In genomic region chr11:61141601-61142028, GRCh38 we compare ENCODE assay signal across 13 cellular contexts. TPM values are rescaled to one million over a fixed set of nuclear protein-coding genes. Genes with fewer than 3 reads are reported as not detected.
DNase-seq lines count a peak whose midpoint lies in the region; ATAC-seq and TF ChIP-seq lines count a peak whose summit lies in the region.
"Had no signal": no experiment of that assay in that cellular context is flagged by ENCODE, and none has a peak within 500 bp of the region (broad histone marks: within the 10 kb centered on the region; RNA-seq: fewer than 3 reads in every experiment).

No MANE protein-coding gene starts in this region.

- H3K9me3 ChIP-seq in thyroid gland = no peaks in the 10 kb centered on the region
- H3K9me3 ChIP-seq in WERI-Rb-1 (ENCODE audit: severe bottlenecking) = no peaks in the 10 kb centered on the region
- H3K9me3 ChIP-seq: HAP-1 had no signal

- H3K27ac ChIP-seq in thyroid gland = no peak overlapping the region
- no peak overlapping the region for H3K27ac ChIP-seq in WERI-Rb-1

- 63 to 65% methylated on average over 3 to 10 of the region's 10 CpGs for WGBS in thyroid gland, 2 donors

- no peaks in the 10 kb centered on the region for H3K36me3 ChIP-seq in thyroid gland
- H3K36me3 ChIP-seq in WERI-Rb-1 = peaks cover 2% of the 10 kb centered on the region
- H3K36me3 ChIP-seq: cardiac muscle cell, HAP-1 had no signal

- H3K4me3 ChIP-seq in thyroid gland (replicated peaks in 1 of 3) = no peak overlapping the region
- no peak overlapping the region for H3K4me3 ChIP-seq in WERI-Rb-1 (ENCODE audit: low read depth, low read length)
- H3K4me3 ChIP-seq: cardiac muscle cell, HAP-1 had no signal

- TF ChIP-seq CTCF in thyroid gland (IDR thresholded peaks at IDR 0.05) = no peak
- no peak for TF ChIP-seq CTCF in WERI-Rb-1 (IDR thresholded peaks at IDR 0.05; ENCODE audit: low read depth, low read length)

- TF ChIP-seq POLR2A in erythroblast (IDR thresholded peaks at IDR 0.05; ENCODE audit: low read length) = no peak
- no peak for TF ChIP-seq POLR2A in thyroid gland (IDR thresholded peaks at IDR 0.05)

- intact Hi-C loops in Right ventricle myocardium inferior (cut with DNase I) = no loop called here
- intact Hi-C loops in cardiac septum (cut with DNase I) = no loop called here
- intact Hi-C loops in thyroid gland (cut with DNase I) = no loop called here

- DNase-seq in Right ventricle myocardium inferior (ENCODE audit: missing footprints) = no peak
- DNase-seq in cardiac septum (ENCODE audit: low spot score) = no peak
- peak; percentile 95 for DNase-seq in NCI-H2171 (lab: John Stamatoyannopoulos, UW)
- peak; percentile 68 to 71 for DNase-seq in erythroblast (lab: John Stamatoyannopoulos, UW)
- peak; percentile 46 to 47 for DNase-seq in thyroid gland
- no peak for DNase-seq in WERI-Rb-1
- DNase-seq: glutamatergic neuron, SIG-M5 had no signal

- ATAC-seq in Right ventricle myocardium inferior (peak; percentile 35), HG03457 (IDR thresholded peaks at IDR 0.05; ENCODE audit: unreplicated experiment) (no peak), GM18517 (IDR thresholded peaks at IDR 0.05; ENCODE audit: unreplicated experiment) (no peak)

- peaks cover 10 to 28% of the 10 kb centered on the region in 2 donors for H3K4me1 ChIP-seq in thyroid gland
- H3K4me1 ChIP-seq: HAP-1 had no signal

- H3K27me3 ChIP-seq in thyroid gland (no peaks in the 10 kb centered on the region), WERI-Rb-1 (ENCODE audit: insufficient read depth, low read depth, severe bottlenecking) (no peaks in the 10 kb centered on the region)
- H3K27me3 ChIP-seq: cardiac muscle cell had no signal

RNA-seq across cellular contexts. Expression of gene VPS37C, which starts 19.6 kb away (rescaled TPM):
- total RNA-seq in Right ventricle myocardium inferior = 16.5 TPM
- 19.6 TPM for total RNA-seq in cardiac septum
- 10 to 100 TPM; 13.0 to 18.2 (median 15.9) TPM for total RNA-seq in thyroid gland

RNA-seq across cellular contexts. Expression of gene CD5, which starts 39.3 kb away (rescaled TPM):
- total RNA-seq in Right ventricle myocardium inferior (not detected), cardiac septum (not detected), thyroid gland (under 1 TPM in 3 of 4 donors, not detected in 1; 0.56 to 0.83 (median 0.81) TPM)
- total RNA-seq: cardiac muscle cell, HT1080 had no signal

Comparison
In these comparisons a context has a peak if more than half of its experiments do, and no peak if none do; other contexts are left out.
1. DNase-seq: peak in NCI-H2171 (single experiment), erythroblast (2 of 2) and thyroid gland (2 of 2); none in Right ventricle myocardium inferior (single experiment), cardiac septum (single experiment) and WERI-Rb-1 (single experiment).